Comparison of ENCODE assay signal across 8 cellular contexts in the genomic region with DNA sequence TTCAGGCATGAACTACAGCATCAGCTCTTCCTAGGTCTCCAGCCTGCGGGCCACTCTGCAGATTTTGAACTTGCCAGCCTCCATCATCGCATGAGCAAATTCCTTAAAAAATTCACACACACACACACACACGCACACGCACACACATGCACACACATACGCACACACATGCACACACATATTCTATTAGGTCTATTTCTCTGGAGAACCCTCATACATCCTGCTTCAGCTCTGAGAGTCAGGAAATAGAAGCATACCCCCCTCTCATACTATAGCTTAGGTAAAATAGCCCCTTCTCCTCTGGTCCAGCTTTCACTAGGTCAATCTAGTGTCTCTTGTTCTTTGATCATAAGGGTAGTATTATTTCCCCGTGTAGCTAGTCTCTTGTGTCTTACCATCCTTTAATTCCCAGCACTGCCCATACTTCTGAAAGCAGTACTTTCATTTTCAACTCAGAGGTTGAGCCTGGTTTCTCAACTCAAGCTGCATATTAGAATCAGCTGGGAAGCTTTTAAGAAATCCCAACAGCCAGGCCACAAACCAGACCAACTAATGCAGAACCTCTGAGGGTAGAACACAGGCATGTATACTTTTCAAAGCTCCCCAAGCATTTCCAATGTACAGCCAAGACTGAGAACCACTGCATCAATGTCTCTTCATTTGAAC. TPM values are rescaled to one million over a fixed set of nuclear protein-coding genes. Genes with fewer than 3 reads are reported as not detected.
A peak's percentile ranks its signal among the peaks of the same experiment; 100 is the strongest.
DNase-seq lines count a peak whose midpoint lies in the region; ATAC-seq, FAIRE-seq and TF ChIP-seq lines count a peak whose summit lies in the region.
"Had no signal": no experiment of that assay in that cellular context is flagged by ENCODE, and none has a peak within 500 bp of the region (broad histone marks: within the 10 kb centered on the region; RNA-seq: fewer than 3 reads in every experiment).

No MANE protein-coding gene starts in this region.

- peaks cover 6% of the 10 kb centered on the region for H3K4me1 Mint-ChIP-seq in stimulated activated effector memory CD8-positive, alpha-beta T cell treated with anti-CD3 and anti-CD28 coated beads, Interleukin-12 subunit alpha, Interleukin-12 subunit beta, amount 100 ng/mL, for 72 hours
- H3K4me1 Mint-ChIP-seq in stimulated activated naive CD8-positive, alpha-beta T cell treated with anti-CD3 and anti-CD28 coated beads, Interleukin-15, amount 100 ng/mL, for 72 hours, result peaks cover 7% of the 10 kb centered on the region

- intact Hi-C loops in Right ventricle myocardium inferior (cut with DNase I), result no loop called here

- H3K9me3 Mint-ChIP-seq in stimulated activated effector memory CD8-positive, alpha-beta T cell treated with anti-CD3 and anti-CD28 coated beads, Interleukin-12 subunit alpha, Interleukin-12 subunit beta, amount 100 ng/mL, for 72 hours, result peaks cover 2% of the 10 kb centered on the region
- peaks cover 0 to 4% of the 10 kb centered on the region in 2 donors for H3K9me3 Mint-ChIP-seq in stimulated activated naive CD8-positive, alpha-beta T cell treated with anti-CD3 and anti-CD28 coated beads, Interleukin-15, amount 100 ng/mL, for 72 hours

- H3K27ac Mint-ChIP-seq in stimulated activated effector memory CD8-positive, alpha-beta T cell treated with anti-CD3 and anti-CD28 coated beads, Interleukin-12 subunit alpha, Interleukin-12 subunit beta, amount 100 ng/mL, for 72 hours, result no peak overlapping the region
- no peak overlapping the region for H3K27ac Mint-ChIP-seq in stimulated activated naive CD8-positive, alpha-beta T cell treated with anti-CD3 and anti-CD28 coated beads, Interleukin-15, amount 100 ng/mL, for 72 hours

- DNase-seq in GM19239 (ENCODE audit: insufficient read length, low spot score) (no peak), Right ventricle myocardium inferior (ENCODE audit: missing footprints) (no peak), NCI-H1092 treated with DMSO at 0.1 percent for 48 hours (lab: John Stamatoyannopoulos, UW) (no peak)
- no peak for DNase-seq in stimulated activated effector memory CD8-positive, alpha-beta T cell treated with anti-CD3 and anti-CD28 coated beads, Interleukin-12 subunit alpha, Interleukin-12 subunit beta, amount 100 ng/mL, for 72 hours (ENCODE audit: low spot score in 2 of 2)
- no peak for DNase-seq in stimulated activated naive CD8-positive, alpha-beta T cell treated with anti-CD3 and anti-CD28 coated beads, Interleukin-15, amount 100 ng/mL, for 72 hours

- no peaks in the 10 kb centered on the region for H3K36me3 Mint-ChIP-seq in stimulated activated effector memory CD8-positive, alpha-beta T cell treated with anti-CD3 and anti-CD28 coated beads, Interleukin-12 subunit alpha, Interleukin-12 subunit beta, amount 100 ng/mL, for 72 hours

- H3K4me3 Mint-ChIP-seq in stimulated activated effector memory CD8-positive, alpha-beta T cell treated with anti-CD3 and anti-CD28 coated beads, Interleukin-12 subunit alpha, Interleukin-12 subunit beta, amount 100 ng/mL, for 72 hours, result no peak overlapping the region
- no peak overlapping the region for H3K4me3 Mint-ChIP-seq in stimulated activated naive CD8-positive, alpha-beta T cell treated with anti-CD3 and anti-CD28 coated beads, Interleukin-15, amount 100 ng/mL, for 72 hours

- peaks cover 16% of the 10 kb centered on the region for H3K27me3 Mint-ChIP-seq in stimulated activated naive CD8-positive, alpha-beta T cell treated with anti-CD3 and anti-CD28 coated beads, Interleukin-15, amount 100 ng/mL, for 72 hours

- peak; percentile 97 for FAIRE-seq in GM19239 (lab: Jason Lieb, UNC)
- FAIRE-seq: H1 had no signal

- peak; percentile 72 for ATAC-seq in HG02885 (IDR thresholded peaks at IDR 0.05; ENCODE audit: poor library complexity, unreplicated experiment)
- peak; percentile 63 for ATAC-seq in SK-N-SH treated with all-trans-retinoic acid at 6 μM for 48 hours
- ATAC-seq in stimulated activated effector memory CD8-positive, alpha-beta T cell treated with anti-CD3 and anti-CD28 coated beads, Interleukin-12 subunit alpha, Interleukin-12 subunit beta, amount 100 ng/mL, for 72 hours, result peak; percentile 21
- ATAC-seq in stimulated activated naive CD8-positive, alpha-beta T cell treated with anti-CD3 and anti-CD28 coated beads, Interleukin-15, amount 100 ng/mL, for 72 hours, result no peak
- no peak for ATAC-seq in Right ventricle myocardium inferior

TF ChIP-seq in SK-N-SH treated with all-trans-retinoic acid at 6 μM for 48 hours, 23 proteins besides CTCF, POLR2A, EP300 and RAD21:
- TF ChIP-seq ISL1 (CRISPR knock-in tag; IDR thresholded peaks at IDR 0.05) (no peak), ZNF565 (CRISPR knock-in tag; conservative IDR thresholded peaks at IDR 0.05; ENCODE audit: low read depth) (no peak), TOX (CRISPR knock-in tag; IDR thresholded peaks at IDR 0.05; ENCODE audit: borderline replicate concordance) (no peak), ARNTL (CRISPR knock-in tag; IDR thresholded peaks at IDR 0.05; ENCODE audit: borderline replicate concordance, low read depth) (no peak), ZC3H10 (CRISPR knock-in tag; IDR thresholded peaks at IDR 0.05) (no peak), ZFP3 (CRISPR knock-in tag; IDR thresholded peaks at IDR 0.05) (no peak)
- TF ChIP-seq, protein P1, sequence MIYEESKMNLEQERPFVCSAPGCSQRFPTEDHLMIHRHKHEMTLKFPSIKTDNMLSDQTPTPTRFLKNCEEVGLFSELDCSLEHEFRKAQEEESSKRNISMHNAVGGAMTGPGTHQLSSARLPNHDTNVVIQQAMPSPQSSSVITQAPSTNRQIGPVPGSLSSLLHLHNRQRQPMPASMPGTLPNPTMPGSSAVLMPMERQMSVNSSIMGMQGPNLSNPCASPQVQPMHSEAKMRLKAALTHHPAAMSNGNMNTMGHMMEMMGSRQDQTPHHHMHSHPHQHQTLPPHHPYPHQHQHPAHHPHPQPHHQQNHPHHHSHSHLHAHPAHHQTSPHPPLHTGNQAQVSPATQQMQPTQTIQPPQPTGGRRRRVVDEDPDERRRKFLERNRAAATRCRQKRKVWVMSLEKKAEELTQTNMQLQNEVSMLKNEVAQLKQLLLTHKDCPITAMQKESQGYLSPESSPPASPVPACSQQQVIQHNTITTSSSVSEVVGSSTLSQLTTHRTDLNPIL (CRISPR knock-in tag; IDR thresholded peaks at IDR 0.05; ENCODE audit: low read depth), result no peak
- TF ChIP-seq, protein P2, sequence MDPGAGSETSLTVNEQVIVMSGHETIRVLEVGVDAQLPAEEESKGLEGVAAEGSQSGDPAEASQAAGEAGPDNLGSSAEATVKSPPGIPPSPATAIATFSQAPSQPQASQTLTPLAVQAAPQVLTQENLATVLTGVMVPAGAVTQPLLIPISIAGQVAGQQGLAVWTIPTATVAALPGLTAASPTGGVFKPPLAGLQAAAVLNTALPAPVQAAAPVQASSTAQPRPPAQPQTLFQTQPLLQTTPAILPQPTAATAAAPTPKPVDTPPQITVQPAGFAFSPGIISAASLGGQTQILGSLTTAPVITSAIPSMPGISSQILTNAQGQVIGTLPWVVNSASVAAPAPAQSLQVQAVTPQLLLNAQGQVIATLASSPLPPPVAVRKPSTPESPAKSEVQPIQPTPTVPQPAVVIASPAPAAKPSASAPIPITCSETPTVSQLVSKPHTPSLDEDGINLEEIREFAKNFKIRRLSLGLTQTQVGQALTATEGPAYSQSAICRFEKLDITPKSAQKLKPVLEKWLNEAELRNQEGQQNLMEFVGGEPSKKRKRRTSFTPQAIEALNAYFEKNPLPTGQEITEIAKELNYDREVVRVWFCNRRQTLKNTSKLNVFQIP (CRISPR knock-in tag; IDR thresholded peaks at IDR 0.05; ENCODE audit: borderline replicate concordance, low read depth), result no peak

RNA-seq across cellular contexts. Expression of a gene that starts 30.9 kb away (rescaled TPM):
- total RNA-seq in Right ventricle myocardium inferior, result 2.5 TPM

Comparison
In these comparisons a context has a peak if more than half of its experiments do, and no peak if none do; other contexts are left out.
1. ATAC-seq: peak in HG02885 (single experiment), SK-N-SH treated with all-trans-retinoic acid at 6 μM for 48 hours (single experiment) and stimulated activated effector memory CD8-positive, alpha-beta T cell treated with anti-CD3 and anti-CD28 coated beads, Interleukin-12 subunit alpha, Interleukin-12 subunit beta, amount 100 ng/mL, for 72 hours (single experiment); none in stimulated activated naive CD8-positive, alpha-beta T cell treated with anti-CD3 and anti-CD28 coated beads, Interleukin-15, amount 100 ng/mL, for 72 hours (single experiment) and Right ventricle myocardium inferior (single experiment).